Comparison of ENCODE assay signal across 17 cellular contexts in the genomic region with DNA sequence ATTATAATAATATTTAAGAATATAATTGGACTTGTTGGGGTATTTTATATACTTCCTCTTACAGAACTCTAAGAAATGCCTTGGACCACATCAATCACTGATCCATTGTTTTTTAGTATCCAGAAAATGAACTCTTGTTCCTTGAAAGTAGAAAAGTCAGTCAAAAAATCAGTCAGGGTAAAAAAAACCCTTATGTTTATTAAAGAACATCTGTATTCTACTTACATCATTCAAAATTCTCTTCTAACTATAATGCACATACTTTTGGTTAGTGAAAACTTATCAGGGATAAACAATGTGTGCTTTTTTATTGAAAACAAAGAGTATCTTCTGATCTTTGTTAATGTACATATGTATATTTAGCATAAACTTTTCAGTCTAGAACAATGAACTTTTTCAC. TPM values are rescaled to one million over a fixed set of nuclear protein-coding genes. Genes with fewer than 3 reads are reported as not detected.
DNase-seq lines count a peak whose midpoint lies in the region; ATAC-seq and TF ChIP-seq lines count a peak whose summit lies in the region.
"Had no signal": no experiment of that assay in that cellular context is flagged by ENCODE, and none has a peak within 500 bp of the region (broad histone marks: within the 10 kb centered on the region; RNA-seq: fewer than 3 reads in every experiment).

No MANE protein-coding gene starts in this region.

- no peaks in the 10 kb centered on the region for H3K4me1 Mint-ChIP-seq in neural progenitor cell
- H3K4me1 Mint-ChIP-seq: B cell, H9 had no signal

- no peak overlapping the region for H2AK9ac ChIP-seq in IMR-90 (replicated peaks; ENCODE audit: low read depth, low read length, poor library complexity)

- no peak overlapping the region for H3K56ac ChIP-seq in IMR-90 (ENCODE audit: extremely low read depth, insufficient read depth, low read length)

- no peak overlapping the region for H4K5ac ChIP-seq in IMR-90 (ENCODE audit: low read depth, low read length)

- H3K4me2 ChIP-seq in IMR-90 (ENCODE audit: low read depth, low read length) (no peak overlapping the region; the same call in 1 of the 2 replicates), neural progenitor cell (no peak overlapping the region)

- H3K27ac ChIP-seq in IMR-90 (ENCODE audit: insufficient read depth, low read length) (peak overlapping the region; percentile 99; the same call in 1 of the 2 replicates), thyroid gland (peak overlapping the region; percentile 31 to 48 (median 44)), neural progenitor cell (no peak overlapping the region)

- no peak overlapping the region for H2BK120ac ChIP-seq in IMR-90 (ENCODE audit: low read depth, low read length)

- no peaks in the 10 kb centered on the region for H3K27me3 Mint-ChIP-seq in neural progenitor cell (ENCODE audit: insufficient read depth, low read depth)
- H3K27me3 Mint-ChIP-seq: B cell; CD4-positive, CD25-positive, alpha-beta regulatory T cell had no signal

- H3K36me3 Mint-ChIP-seq in neural progenitor cell = no peaks in the 10 kb centered on the region

- no peaks in the 10 kb centered on the region for H3K36me3 ChIP-seq in IMR-90 (ENCODE audit: control insufficient read depth, insufficient read depth, low read length)
- no peaks in the 10 kb centered on the region for H3K36me3 ChIP-seq in adipocyte (ENCODE audit: control insufficient read depth, insufficient read depth, low read length, severe bottlenecking)
- H3K36me3 ChIP-seq in thyroid gland = no peaks in the 10 kb centered on the region
- no peaks in the 10 kb centered on the region for H3K36me3 ChIP-seq in neural progenitor cell

- H4K20me1 ChIP-seq in IMR-90 (ENCODE audit: insufficient read depth, low read length) = no peaks in the 10 kb centered on the region
- H4K20me1 ChIP-seq in neural progenitor cell (ENCODE audit: low read depth) = no peaks in the 10 kb centered on the region

- intact Hi-C loops in IMR-90 (cut with micrococcal nuclease) = loop anchor here (1.0 kb wide), 1 partner anchor 11 kb away; no protein-coding TSS in a partner anchor
- intact Hi-C loops in thyroid gland (cut with DNase I) = no loop called here

- H3K4me1 ChIP-seq in IMR-90 (ENCODE audit: control insufficient read depth, insufficient read depth, low read length) = peaks cover 15% of the 10 kb centered on the region
- H3K4me1 ChIP-seq in adipocyte (ENCODE audit: control insufficient read depth, insufficient read depth, low read length) = peaks cover 32% of the 10 kb centered on the region
- peaks cover 43 to 45% of the 10 kb centered on the region in 2 donors for H3K4me1 ChIP-seq in thyroid gland
- no peaks in the 10 kb centered on the region for H3K4me1 ChIP-seq in neural progenitor cell

- H3K23ac ChIP-seq in IMR-90 (ENCODE audit: low read depth, low read length) = no peak overlapping the region

- no peak overlapping the region for H3K14ac ChIP-seq in IMR-90 (replicated peaks; ENCODE audit: low read depth, low read length)

- no TSS peak for BruUV-seq in IMR-90 (replicated peaks; lab: Mats Ljungman, UMichigan)

- dilution Hi-C loops in IMR-90 (cut with HindIII; ENCODE audit: low sequenced_read_pairs, unreplicated experiment) = no loop called here

- H3K9me3 Mint-ChIP-seq in neural progenitor cell = no peaks in the 10 kb centered on the region
- H3K9me3 Mint-ChIP-seq: H9 had no signal

- no peak overlapping the region for H4K91ac ChIP-seq in IMR-90 (ENCODE audit: insufficient read depth, low read depth, low read length)

- peak; percentile 58 for ATAC-seq in IMR-90 (ENCODE audit: low read depth)
- ATAC-seq in GM18511 (IDR thresholded peaks at IDR 0.05; ENCODE audit: unreplicated experiment) = no peak

- H2BK20ac ChIP-seq in IMR-90 (ENCODE audit: low read depth, low read length) = no peak overlapping the region

- CTCF ChIA-PET in IMR-90 (lab: Yijun Ruan, JAX) = interaction anchor here (1.2 to 1.7 kb wide), 2 partner anchors 10 to 16 kb away, joined by 3 to 5 read pairs; no protein-coding TSS in a partner anchor

- H3K9me1 ChIP-seq in IMR-90 (ENCODE audit: insufficient read depth, low read length) = peaks cover 18% of the 10 kb centered on the region

- H3K9me3 ChIP-seq in IMR-90 (ENCODE audit: control insufficient read depth, insufficient read depth, low read length) (no peaks in the 10 kb centered on the region), adipocyte (ENCODE audit: control insufficient read depth, low read length) (no peaks in the 10 kb centered on the region), thyroid gland (no peaks in the 10 kb centered on the region), neural progenitor cell (ENCODE audit: low read depth) (no peaks in the 10 kb centered on the region)

- no peak overlapping the region for H2AK5ac ChIP-seq in IMR-90 (ENCODE audit: low read depth, low read length)

- no peak overlapping the region for H3K9ac ChIP-seq in IMR-90 (ENCODE audit: low read depth, low read length)
- H3K9ac ChIP-seq in adipocyte (ENCODE audit: low read length) = peak overlapping the region; percentile 64
- H3K9ac ChIP-seq in neural progenitor cell = no peak overlapping the region

- POLR2A ChIA-PET in IMR-90 (lab: Charles Lee; ENCODE audit: unreplicated experiment) = interaction anchor here (0.6 kb wide), 2 partner anchors 23 to 320 kb away, joined by 3 read pairs; no protein-coding TSS in a partner anchor

- TF ChIP-seq CTCF in IMR-90 (conservative IDR thresholded peaks at IDR 0.05; ENCODE audit: low read depth, low read length) = no peak
- TF ChIP-seq CTCF in thyroid gland (IDR thresholded peaks at IDR 0.05) = no peak
- TF ChIP-seq CTCF in neural progenitor cell (IDR thresholded peaks at IDR 0.05) = no peak

- no peak overlapping the region for H3K27ac Mint-ChIP-seq in neural progenitor cell
- H3K27ac Mint-ChIP-seq: B cell; CD4-positive, CD25-positive, alpha-beta regulatory T cell; H9 had no signal

- no peaks in the 10 kb centered on the region for H3F3A ChIP-seq in neural progenitor cell (ENCODE audit: low read depth)

- no peak for TF ChIP-seq RAD21 in IMR-90 (IDR thresholded peaks at IDR 0.05; ENCODE audit: low read length)

- H3K27me3 ChIP-seq in IMR-90 (ENCODE audit: control insufficient read depth, insufficient read depth, low read length) (no peaks in the 10 kb centered on the region), adipocyte (replicated peaks; ENCODE audit: control insufficient read depth, insufficient read depth, low read length) (no peaks in the 10 kb centered on the region), thyroid gland (no peaks in the 10 kb centered on the region), neural progenitor cell (no peaks in the 10 kb centered on the region)

- no peak for TF ChIP-seq POLR2A in IMR-90 (IDR thresholded peaks at IDR 0.05; ENCODE audit: low read depth, low read length)
- no peak for TF ChIP-seq POLR2A in thyroid gland (IDR thresholded peaks at IDR 0.05)

- H3K18ac ChIP-seq in IMR-90 (ENCODE audit: low read depth, low read length) = peak overlapping the region; percentile 67; the same call in 1 of the 2 replicates

- H2AFZ ChIP-seq in IMR-90 (replicated peaks; ENCODE audit: low read length, poor library complexity) (no peak overlapping the region), neural progenitor cell (replicated peaks) (no peak overlapping the region)

- DNase-seq in IMR-90 (no peak), adipocyte (ENCODE audit: low read depth) (no peak), foreskin melanocyte (peak; percentile 87), thyroid gland (no peak), neural progenitor cell (ENCODE audit: low spot score) (no peak)
- no peak for DNase-seq in stimulated activated CD4-positive, alpha-beta T cell treated with anti-CD3 and anti-CD28 coated beads, Interleukin-4, amount 100 ng/mL, for 4 hours
- DNase-seq: CD4-positive, CD25-positive, alpha-beta regulatory T cell; DMS53; H9; KBM-7; NCI-H1436; NCI-H2029 treated with DMSO at 0.1 percent for 48 hours; NCI-H2171 treated with DMSO at 0.1 percent for 48 hours; NCI-H446 treated with DMSO at 0.1 percent for 48 hours; NCI-H748 treated with DMSO at 0.1 percent for 48 hours had no signal

- no peak overlapping the region; a peak in 2 of 4 replicates for H4K8ac ChIP-seq in IMR-90 (ENCODE audit: low read depth in 2 of 2, low read length in 2 of 2)

- in situ Hi-C loops in IMR-90 (cut with MboI; ENCODE audit: low sequenced_read_pairs) = no loop called here

- peak overlapping the region; percentile 94 for H2BK5ac ChIP-seq in IMR-90 (ENCODE audit: low read depth, low read length, poor library complexity, severe bottlenecking)

- no peaks in the 10 kb centered on the region for H3K79me2 ChIP-seq in neural progenitor cell (ENCODE audit: low read depth)

- H3K79me1 ChIP-seq in IMR-90 (ENCODE audit: low read depth in 1 of 2, low read length in 2 of 2) = peaks cover 0 to 12% of the 10 kb centered on the region in 2 experiments; a peak in 2 of 4 replicates

- H2BK15ac ChIP-seq in IMR-90 (ENCODE audit: low read depth, low read length) = no peak overlapping the region

- no peak overlapping the region for H3K4ac ChIP-seq in IMR-90 (ENCODE audit: low read depth, low read length)

- no peak overlapping the region for H3K4me3 Mint-ChIP-seq in neural progenitor cell
- H3K4me3 Mint-ChIP-seq: B cell; CD4-positive, CD25-positive, alpha-beta regulatory T cell; H9 had no signal

- H3K4me3 ChIP-seq in IMR-90 (ENCODE audit: insufficient read depth, low read depth, low read length) (no peak overlapping the region), adipocyte (ENCODE audit: low read length) (no peak overlapping the region), thyroid gland (replicated peaks in 1 of 3) (no peak overlapping the region), neural progenitor cell (no peak overlapping the region)

TF ChIP-seq in IMR-90, 13 proteins besides CTCF, POLR2A, EP300 and RAD21 (continues in another document):
- no peak for TF ChIP-seq USF2 (IDR thresholded peaks at IDR 0.05; ENCODE audit: low read depth, low read length)

RNA-seq across cellular contexts. Expression of gene CDR2, which starts 23.5 kb away (rescaled TPM):
- total RNA-seq in IMR-90 (2012; rRNA removed) = 44.2 and 48.4 TPM in 2 replicates
- 33.1 and 37.7 TPM in 2 replicates for polyA plus RNA-seq in IMR-90 (2012; rRNA removed)
- polyA plus RNA-seq in IMR-90 (2012; cell fraction: cytosol; rRNA removed) = 22.5 and 26.0 TPM in 2 replicates
- 15.0 and 38.4 TPM in 2 replicates for polyA plus RNA-seq in IMR-90 (2012; cell fraction: nucleus; rRNA removed; ENCODE audit: low replicate concordance)
- total RNA-seq in thyroid gland = 10 to 100 TPM; 55.5 to 92.8 (median 79.2) TPM
- 20.4 and 28.0 TPM in 2 replicates for total RNA-seq in neural progenitor cell (ENCODE audit: low replicate concordance)
